In genomic region chr3:188950832-188951489, GRCh38 we compare ENCODE assay signal across 8 cellular contexts.
DNase-seq lines count a peak whose midpoint lies in the region; ATAC-seq and TF ChIP-seq lines count a peak whose summit lies in the region.

No MANE protein-coding gene starts in this region.

- peak overlapping the region; percentile 99 for H4K91ac ChIP-seq in IMR-90 (ENCODE audit: insufficient read depth, low read depth, low read length)

- H3K14ac ChIP-seq in IMR-90 (replicated peaks; ENCODE audit: low read depth, low read length): peak overlapping the region; percentile 89

- TF ChIP-seq CTCF in IMR-90 (conservative IDR thresholded peaks at IDR 0.05; ENCODE audit: low read depth, low read length): no peak

- H3K27ac ChIP-seq in IMR-90 (ENCODE audit: insufficient read depth, low read length): peak overlapping the region; percentile 67

- H3K9me1 ChIP-seq in IMR-90 (ENCODE audit: insufficient read depth, low read length): peaks cover 20% of the 10 kb centered on the region

- dilution Hi-C loops in IMR-90 (cut with HindIII; ENCODE audit: low sequenced_read_pairs, unreplicated experiment): loop anchor here (10.0 kb wide), 1 partner anchor 1206 kb away; the partner anchor contains the start of gene BCL6

- no peak; the same call in 1 of the 2 replicates for TF ChIP-seq RAD21 in IMR-90 (IDR thresholded peaks at IDR 0.05; ENCODE audit: low read length)

- H2AK9ac ChIP-seq in IMR-90 (replicated peaks; ENCODE audit: low read depth, low read length, poor library complexity): peak overlapping the region; percentile 66

- H2AK5ac ChIP-seq in IMR-90 (ENCODE audit: low read depth, low read length): peak overlapping the region; percentile 98

- DNase-seq in IMR-90 (peak; percentile 99), activated T-cell treated with anti-CD3 and anti-CD28 coated beads for 4 hours (peak; percentile 11), Right ventricle myocardium superior (peak; percentile 78), DMS 273 treated with DMSO at 0.1 percent for 48 hours (lab: John Stamatoyannopoulos, UW) (no peak), NCI-H2227 treated with DMSO at 0.1 percent for 48 hours (lab: John Stamatoyannopoulos, UW) (no peak), KG1 (lab: John Stamatoyannopoulos, UW) (no peak), cerebellar nuclear complex (lab: John Stamatoyannopoulos, UW) (no peak)
- DNase-seq in stimulated activated CD4-positive, alpha-beta T cell treated with anti-CD3 and anti-CD28 coated beads, Interleukin-12 subunit alpha, Interleukin-12 subunit beta, amount 100 ng/mL, for 4 hours: peak; percentile 38

- peak overlapping the region; percentile 100 for H2BK15ac ChIP-seq in IMR-90 (ENCODE audit: low read depth, low read length)

- H2AFZ ChIP-seq in IMR-90 (replicated peaks; ENCODE audit: low read length, poor library complexity): peak overlapping the region; percentile 74

- ATAC-seq in IMR-90 (ENCODE audit: low read depth) (peak; percentile 77), Right ventricle myocardium superior (ENCODE audit: poor library complexity) (no peak)

- no peak for TF ChIP-seq POLR2A in IMR-90 (IDR thresholded peaks at IDR 0.05; ENCODE audit: low read depth, low read length)

- no TSS peak for BruUV-seq in IMR-90 (replicated peaks; lab: Mats Ljungman, UMichigan)

- CTCF ChIA-PET in IMR-90 (lab: Yijun Ruan, JAX): interaction anchor here (0.6 to 8.2 kb wide), 2 partner anchors 562 to 1212 kb away, joined by 3 to 96 read pairs; no protein-coding TSS in a partner anchor

- H3K56ac ChIP-seq in IMR-90 (ENCODE audit: extremely low read depth, insufficient read depth, low read length): peak overlapping the region; percentile 22; the same call in 1 of the 2 replicates

- intact Hi-C loops in IMR-90 (cut with micrococcal nuclease) (loop anchor here (2.0 to 10.0 kb wide), 8 partner anchors 69 to 684 kb away; no protein-coding TSS in a partner anchor), Right ventricle myocardium superior (cut with DNase I) (loop anchor here (5.0 kb wide), 1 partner anchor 899 kb away; no protein-coding TSS in a partner anchor)

- POLR2A ChIA-PET in IMR-90 (lab: Charles Lee; ENCODE audit: unreplicated experiment): no interaction called here

- H4K8ac ChIP-seq in IMR-90 (ENCODE audit: low read depth in 2 of 2, low read length in 2 of 2): peak overlapping the region; percentile 87 to 94

- WGBS in IMR-90 (ENCODE audit: extremely low coverage in 2 of 2, insufficient read length in 1 of 2), 2 experiments: 48% methylated on average over 5 of the region's 13 CpGs; no CpG with 5 or more reads in 1 of the 2 experiments

- H3K36me3 ChIP-seq in IMR-90 (ENCODE audit: control insufficient read depth, insufficient read depth, low read length): no peaks in the 10 kb centered on the region

- peak overlapping the region; percentile 73 for H4K5ac ChIP-seq in IMR-90 (ENCODE audit: low read depth, low read length)

- in situ Hi-C loops in IMR-90 (cut with MboI; ENCODE audit: low sequenced_read_pairs): loop anchor here (5.0 to 25.0 kb wide), 5 partner anchors 446 to 1209 kb away; no protein-coding TSS in a partner anchor

- H3K23ac ChIP-seq in IMR-90 (ENCODE audit: low read depth, low read length): peak overlapping the region; percentile 74

- H3K9me3 ChIP-seq in IMR-90 (ENCODE audit: control insufficient read depth, insufficient read depth, low read length): no peaks in the 10 kb centered on the region

- H3K9ac ChIP-seq in IMR-90 (ENCODE audit: low read depth, low read length): no peak overlapping the region

- H2BK20ac ChIP-seq in IMR-90 (ENCODE audit: low read depth, low read length): peak overlapping the region; percentile 97

- H2BK5ac ChIP-seq in IMR-90 (ENCODE audit: low read depth, low read length, poor library complexity, severe bottlenecking): peak overlapping the region; percentile 64

- H3K4me2 ChIP-seq in IMR-90 (ENCODE audit: low read depth, low read length): no peak overlapping the region

- H3K4me1 ChIP-seq in IMR-90 (ENCODE audit: control insufficient read depth, insufficient read depth, low read length): peaks cover 19% of the 10 kb centered on the region

- H4K20me1 ChIP-seq in IMR-90 (ENCODE audit: insufficient read depth, low read length): no peaks in the 10 kb centered on the region

- peak overlapping the region; percentile 97 for H3K4ac ChIP-seq in IMR-90 (ENCODE audit: low read depth, low read length)

- H2BK120ac ChIP-seq in IMR-90 (ENCODE audit: low read depth, low read length): peak overlapping the region; percentile 95

- no peaks in the 10 kb centered on the region for H3K27me3 ChIP-seq in IMR-90 (ENCODE audit: control insufficient read depth, insufficient read depth, low read length)

- H3K4me3 ChIP-seq in IMR-90 (ENCODE audit: insufficient read depth, low read depth, low read length): no peak overlapping the region

- peak overlapping the region; percentile 86 for H3K18ac ChIP-seq in IMR-90 (ENCODE audit: low read depth, low read length)

- H3K79me1 ChIP-seq in IMR-90 (ENCODE audit: low read depth in 1 of 2, low read length in 2 of 2): peaks cover 4 to 21% of the 10 kb centered on the region in 2 experiments; a peak in 3 of 4 replicates

TF ChIP-seq in IMR-90, 13 proteins besides CTCF, POLR2A, EP300 and RAD21:
- TF ChIP-seq FOS (IDR thresholded peaks at IDR 0.05; ENCODE audit: low read depth, low read length) (peak; percentile 97), MAZ (IDR thresholded peaks at IDR 0.05; ENCODE audit: borderline replicate concordance, low read depth, low read length) (peak; percentile 83), BHLHE40 (IDR thresholded peaks at IDR 0.05; ENCODE audit: low read depth, low read length) (peak; percentile 63), SMC3 (IDR thresholded peaks at IDR 0.05; ENCODE audit: low read depth, low read length) (no peak; the same call in 1 of the 2 replicates), CEBPB (IDR thresholded peaks at IDR 0.05; ENCODE audit: low read depth, low read length) (0 out of 2 replicates have a peak, but pooled peaks have one; percentile 45), RCOR1 (IDR thresholded peaks at IDR 0.05; ENCODE audit: insufficient replicate concordance, low read length) (peak; percentile 58)

Comparison
In these comparisons a context has a peak if more than half of its experiments do, and no peak if none do; other contexts are left out.
1. DNase-seq: peak in IMR-90 (single experiment), activated T-cell treated with anti-CD3 and anti-CD28 coated beads for 4 hours (single experiment), Right ventricle myocardium superior (single experiment) and stimulated activated CD4-positive, alpha-beta T cell treated with anti-CD3 and anti-CD28 coated beads, Interleukin-12 subunit alpha, Interleukin-12 subunit beta, amount 100 ng/mL, for 4 hours (single experiment); none in DMS 273 treated with DMSO at 0.1 percent for 48 hours (single experiment), NCI-H2227 treated with DMSO at 0.1 percent for 48 hours (single experiment), KG1 (single experiment) and cerebellar nuclear complex (0 of 2).